In the genomic region with DNA sequence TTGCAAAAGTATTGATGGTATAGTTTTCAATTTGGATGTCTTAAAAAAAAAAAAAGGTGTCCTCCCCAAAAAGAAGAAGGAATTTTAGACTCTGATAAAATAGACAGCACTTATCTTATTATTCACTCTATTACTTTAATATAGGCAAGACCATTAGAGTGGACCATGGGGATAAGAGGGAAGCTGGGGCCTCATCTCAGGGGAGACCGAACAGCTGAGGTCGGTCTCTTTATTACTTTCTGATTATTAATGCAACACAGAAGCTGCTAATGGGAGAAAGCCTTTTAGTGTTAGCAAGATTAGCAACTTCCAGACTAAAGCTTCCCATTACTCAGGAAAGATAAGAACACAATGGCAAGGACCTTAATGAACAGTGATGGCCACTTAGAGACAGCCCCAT, we compare ENCODE assay signal across 5 cellular contexts.
"Had no signal": no experiment of that assay in that cellular context is flagged by ENCODE, and none has a peak within 500 bp of the region (broad histone marks: within the 10 kb centered on the region; RNA-seq: fewer than 3 reads in every experiment).

No MANE protein-coding gene starts in this region.

- H3K4me2 ChIP-seq: GM23338 had no signal

- ATAC-seq: GM23338, K562 had no signal

- H3K4me3 ChIP-seq: GM23338, K562 had no signal

- DNase-seq: H9, HCEC 1CT, IMR-90 had no signal
